Comparison of ENCODE assay signal across 8 cellular contexts in the genomic region with DNA sequence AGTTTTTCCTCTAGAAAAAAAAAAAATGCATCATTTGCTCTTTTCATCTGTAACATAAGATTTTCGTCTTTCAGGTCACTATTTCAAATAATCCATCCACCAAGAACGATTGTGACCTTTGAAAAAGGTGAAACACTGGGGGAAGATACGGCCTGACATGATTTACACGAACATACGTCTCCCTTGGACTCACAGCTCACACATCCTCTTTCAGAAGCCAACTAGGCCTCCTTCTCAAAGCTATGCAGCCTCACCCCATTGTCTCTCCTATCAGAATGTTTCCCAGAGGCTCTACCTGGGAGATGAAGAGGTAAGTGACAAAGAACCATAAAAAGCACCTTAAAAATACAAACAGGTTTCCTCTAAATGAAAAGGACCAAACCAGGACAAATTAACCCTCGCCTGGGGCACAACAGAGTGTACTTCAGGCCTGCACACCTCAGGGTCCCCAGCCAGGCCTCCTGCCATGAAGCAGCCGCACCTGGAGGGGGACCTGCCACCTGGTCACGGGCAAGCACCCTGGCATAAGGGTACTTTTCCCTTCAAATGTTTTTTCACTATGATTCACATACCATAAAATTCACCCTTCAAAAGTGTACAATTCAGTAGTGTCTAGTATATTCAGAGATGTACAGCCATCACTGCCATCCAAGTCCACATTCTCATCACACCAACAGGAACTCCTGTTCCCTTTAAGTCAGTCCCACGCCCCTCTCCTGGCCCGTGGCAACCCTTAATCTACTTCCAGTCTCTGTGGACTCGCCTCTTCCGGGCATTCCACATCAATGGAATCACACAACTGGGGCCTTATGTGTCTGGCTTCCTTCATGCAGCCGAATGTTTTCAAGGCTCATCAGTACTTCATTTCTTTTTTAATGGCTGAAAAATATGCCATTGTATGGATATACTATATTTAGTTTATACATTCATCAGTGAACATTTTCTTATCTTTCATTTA. TPM values are rescaled to one million over a fixed set of nuclear protein-coding genes. Genes with fewer than 3 reads are reported as not detected.
DNase-seq lines count a peak whose midpoint lies in the region; ATAC-seq and TF ChIP-seq lines count a peak whose summit lies in the region.

No MANE protein-coding gene starts in this region.

- WGBS in thyroid gland, 2 donors = 64 to 69% methylated on average over 13 of the region's 13 CpGs

- peaks cover 67% of the 10 kb centered on the region for H3K4me1 Mint-ChIP-seq in activated CD8-positive, alpha-beta memory T cell treated with anti-CD3 and anti-CD28 coated beads, Interleukin-2, amount 10 ng/mL, durations not matched to agents 7 days and 5 days
- H3K4me1 Mint-ChIP-seq in activated B cell treated with CpG ODN at 0.5 μM for 24 hours = peaks cover 89% of the 10 kb centered on the region

- DNase-seq in activated CD8-positive, alpha-beta memory T cell treated with anti-CD3 and anti-CD28 coated beads, Interleukin-2, amount 10 ng/mL, durations not matched to agents 7 days and 5 days = no peak
- DNase-seq in activated CD8-positive, alpha-beta memory T cell treated with anti-CD3 and anti-CD28 coated beads, Interleukin-2, amount 50 U/mL, for 48 hours = no peak
- DNase-seq in activated B cell treated with CpG ODN at 0.5 μM for 24 hours (no peak), thyroid gland (no peak), GM10266 (ENCODE audit: extremely low spot score) (no peak), cerebellar nuclear complex (lab: John Stamatoyannopoulos, UW) (no peak)

- H3K27me3 ChIP-seq in iPS-20b (ENCODE audit: insufficient read depth, low read length) (no peaks in the 10 kb centered on the region), thyroid gland (no peaks in the 10 kb centered on the region)

- TF ChIP-seq CTCF in activated B cell treated with CpG ODN at 0.5 μM for 24 hours (IDR thresholded peaks at IDR 0.05) (no peak), thyroid gland (IDR thresholded peaks at IDR 0.05) (no peak), GM10266 (IDR thresholded peaks at IDR 0.05; ENCODE audit: control insufficient read depth, insufficient read depth, low read depth, missing control alignments) (no peak)

- no peaks in the 10 kb centered on the region for H3K27me3 Mint-ChIP-seq in activated CD8-positive, alpha-beta memory T cell treated with anti-CD3 and anti-CD28 coated beads, Interleukin-2, amount 10 ng/mL, durations not matched to agents 7 days and 5 days
- no peaks in the 10 kb centered on the region for H3K27me3 Mint-ChIP-seq in activated B cell treated with CpG ODN at 0.5 μM for 24 hours

- H3K4me1 ChIP-seq in iPS-20b (ENCODE audit: insufficient read depth, low read length) = peaks cover 28% of the 10 kb centered on the region
- peaks cover 28 to 48% of the 10 kb centered on the region in 2 donors for H3K4me1 ChIP-seq in thyroid gland

- H3K27ac ChIP-seq in iPS-20b (ENCODE audit: low read length) (no peak overlapping the region), thyroid gland (peak overlapping the region; percentile 50 to 85 (median 72))

- no peak for TF ChIP-seq POLR2A in thyroid gland (IDR thresholded peaks at IDR 0.05)

- H3K36me3 ChIP-seq in iPS-20b (ENCODE audit: insufficient read depth, low read depth, low read length) (peaks cover 34% of the 10 kb centered on the region), thyroid gland (no peaks in the 10 kb centered on the region)

- no peaks in the 10 kb centered on the region for H3K9me3 Mint-ChIP-seq in activated CD8-positive, alpha-beta memory T cell treated with anti-CD3 and anti-CD28 coated beads, Interleukin-2, amount 10 ng/mL, durations not matched to agents 7 days and 5 days (ENCODE audit: low read depth)
- no peaks in the 10 kb centered on the region for H3K9me3 Mint-ChIP-seq in activated B cell treated with CpG ODN at 0.5 μM for 24 hours

- peak overlapping the region; percentile 62 for H3K27ac Mint-ChIP-seq in activated CD8-positive, alpha-beta memory T cell treated with anti-CD3 and anti-CD28 coated beads, Interleukin-2, amount 10 ng/mL, durations not matched to agents 7 days and 5 days
- peak overlapping the region; percentile 80 for H3K27ac Mint-ChIP-seq in activated B cell treated with CpG ODN at 0.5 μM for 24 hours

- H3K4me3 Mint-ChIP-seq in activated CD8-positive, alpha-beta memory T cell treated with anti-CD3 and anti-CD28 coated beads, Interleukin-2, amount 10 ng/mL, durations not matched to agents 7 days and 5 days = no peak overlapping the region
- H3K4me3 Mint-ChIP-seq in activated B cell treated with CpG ODN at 0.5 μM for 24 hours = peak overlapping the region; percentile 57

- H3K4me3 ChIP-seq in iPS-20b (ENCODE audit: low read length) = no peak overlapping the region
- H3K4me3 ChIP-seq in thyroid gland (replicated peaks in 1 of 3) = no peak overlapping the region

- no peaks in the 10 kb centered on the region for H3K9me3 ChIP-seq in iPS-20b (ENCODE audit: insufficient read depth, low read depth, low read length)
- no peaks in the 10 kb centered on the region for H3K9me3 ChIP-seq in thyroid gland

- peaks cover 37% of the 10 kb centered on the region for H3K36me3 Mint-ChIP-seq in activated CD8-positive, alpha-beta memory T cell treated with anti-CD3 and anti-CD28 coated beads, Interleukin-2, amount 10 ng/mL, durations not matched to agents 7 days and 5 days
- peaks cover 44% of the 10 kb centered on the region for H3K36me3 Mint-ChIP-seq in activated B cell treated with CpG ODN at 0.5 μM for 24 hours (ENCODE audit: low read depth)

- intact Hi-C loops in activated B cell treated with CpG ODN at 0.5 μM for 24 hours (cut with micrococcal nuclease) (loop anchor here (1.0 kb wide), 1 partner anchor 8 kb away; no protein-coding TSS in a partner anchor), thyroid gland (cut with DNase I) (no loop called here)

- no peak for ATAC-seq in activated CD8-positive, alpha-beta memory T cell treated with anti-CD3 and anti-CD28 coated beads, Interleukin-2, amount 10 ng/mL, durations not matched to agents 7 days and 5 days
- ATAC-seq in HG03025 (IDR thresholded peaks at IDR 0.05; ENCODE audit: low FRiP score, unreplicated experiment) (peak; percentile 31), activated B cell treated with CpG ODN at 0.5 μM for 24 hours (ENCODE audit: low read depth) (peak; percentile 35)

- POLR2A ChIA-PET in activated B cell treated with CpG ODN at 0.5 μM for 24 hours (lab: Charles Lee) = interaction anchor here (0.8 to 4.2 kb wide), 6 partner anchors 11 to 29 kb away, joined by 3 to 45 read pairs (median 9); no protein-coding TSS in a partner anchor

- peak overlapping the region; percentile 2; the same call in 1 of the 2 replicates for H3K9ac ChIP-seq in iPS-20b (ENCODE audit: low read depth, low read length)

- CTCF ChIA-PET in activated CD8-positive, alpha-beta memory T cell treated with anti-CD3 and anti-CD28 coated beads, Interleukin-2, amount 10 ng/mL, durations not matched to agents 7 days and 5 days (lab: Charles Lee) = no interaction called here
- CTCF ChIA-PET in activated B cell treated with CpG ODN at 0.5 μM for 24 hours (lab: Charles Lee) = interaction anchor here (0.7 to 2.6 kb wide), 4 partner anchors 12 to 35 kb away, joined by 3 to 18 read pairs (median 6); no protein-coding TSS in a partner anchor

RNA-seq across cellular contexts. Expression of a gene that starts 5.4 kb away (rescaled TPM):
- 10 to 100 TPM; 23.0 to 26.0 TPM for total RNA-seq in activated CD8-positive, alpha-beta memory T cell treated with anti-CD3 and anti-CD28 coated beads, Interleukin-2, amount 10 ng/mL, durations not matched to agents 7 days and 5 days
- total RNA-seq in activated B cell treated with CpG ODN at 0.5 μM for 24 hours (48.5 and 54.0 TPM in 2 replicates), thyroid gland (10 to 100 TPM; 40.4 to 55.6 (median 43.9) TPM)

RNA-seq across cellular contexts. Expression of a gene that starts 34.9 kb away (rescaled TPM):
- under 1 TPM; 0.12 to 0.70 TPM for total RNA-seq in activated CD8-positive, alpha-beta memory T cell treated with anti-CD3 and anti-CD28 coated beads, Interleukin-2, amount 10 ng/mL, durations not matched to agents 7 days and 5 days
- total RNA-seq in activated B cell treated with CpG ODN at 0.5 μM for 24 hours (not detected in 2 replicates), thyroid gland (1 to 10 TPM in 1 of 4 donors, under 1 TPM in 3; 0.13 to 2.6 (median 0.45) TPM)
